8 cellular contexts compared by ENCODE assay signal in the genomic region with DNA sequence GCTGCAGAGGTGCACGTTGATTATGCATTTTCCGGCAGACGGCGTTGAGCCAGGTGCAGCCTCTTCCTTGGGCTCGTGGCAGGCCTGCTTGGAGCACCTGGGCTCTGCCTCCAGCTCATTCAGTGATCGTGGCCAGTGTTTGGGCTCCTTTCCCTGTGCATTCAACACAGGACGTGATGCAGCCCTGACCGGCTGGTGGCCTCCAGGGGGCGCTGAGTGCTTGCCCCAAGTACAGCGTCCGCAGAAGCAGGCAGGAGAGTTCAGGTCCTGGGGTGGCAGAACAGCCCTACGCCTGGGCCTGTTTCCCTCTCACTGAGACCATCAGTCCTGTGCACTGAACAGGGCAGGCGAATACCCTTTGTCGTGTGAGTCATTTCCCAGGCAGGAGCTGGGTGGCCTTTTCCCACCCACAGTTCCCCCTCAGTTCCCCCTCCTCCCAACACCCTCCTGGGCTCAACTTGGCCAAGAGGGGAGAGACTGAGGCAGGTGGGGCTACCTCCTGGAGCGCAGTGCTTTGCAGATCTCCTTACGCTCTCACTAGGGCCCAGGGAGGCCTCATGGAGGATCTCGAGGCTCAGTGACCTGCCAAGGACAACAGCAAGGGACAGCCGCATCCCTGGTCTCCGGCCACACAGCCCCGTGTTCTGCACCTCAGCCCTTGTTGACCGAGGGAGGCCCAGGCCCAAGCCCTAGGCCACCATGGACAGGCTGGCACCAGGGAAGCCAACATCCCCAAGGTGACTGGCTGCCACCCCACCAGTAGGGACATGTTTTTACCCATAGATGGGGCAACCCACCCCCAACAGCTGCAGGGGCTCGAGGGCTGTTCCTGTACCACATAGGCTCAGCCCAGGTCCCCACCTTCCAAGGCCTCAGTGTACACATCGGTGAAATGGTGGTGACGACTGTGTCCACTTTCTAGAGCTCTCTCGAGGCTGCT. TPM values are rescaled to one million over a fixed set of nuclear protein-coding genes. Genes with fewer than 3 reads are reported as not detected.
DNase-seq lines count a peak whose midpoint lies in the region; ATAC-seq and TF ChIP-seq lines count a peak whose summit lies in the region.

No MANE protein-coding gene starts in this region.

- no peaks in the 10 kb centered on the region for H3K36me3 Mint-ChIP-seq in activated CD4-positive, alpha-beta T cell treated with anti-CD3 and anti-CD28 coated beads, Interleukin-2, amount 10 ng/mL, durations not matched to agents 7 days and 5 days (ENCODE audit: low read depth)

- CTCF ChIA-PET in activated CD4-positive, alpha-beta T cell treated with anti-CD3 and anti-CD28 coated beads, Interleukin-2, amount 10 ng/mL, durations not matched to agents 7 days and 5 days (lab: Charles Lee) = interaction anchor here (0.6 to 2.7 kb wide), 14 partner anchors 12 to 365 kb away, joined by 3 to 14 read pairs (median 4); partner anchors contain the start of gene TOR2A

- TF ChIP-seq POLR2A in lower leg skin (IDR thresholded peaks at IDR 0.05) = no peak

- WGBS in lower leg skin, 2 donors = 46 to 56% methylated on average over 22 to 25 of the region's 25 CpGs

- no peaks in the 10 kb centered on the region for H3K27me3 Mint-ChIP-seq in activated CD4-positive, alpha-beta T cell treated with anti-CD3 and anti-CD28 coated beads, Interleukin-2, amount 10 ng/mL, durations not matched to agents 7 days and 5 days

- intact Hi-C loops in lower leg skin (cut with DNase I; ENCODE audit: low total_unique reads) = loop anchor here (5.0 to 10.0 kb wide), 3 partner anchors 83 to 421 kb away; no protein-coding TSS in a partner anchor

- no peaks in the 10 kb centered on the region for H3K4me1 Mint-ChIP-seq in activated CD4-positive, alpha-beta T cell treated with anti-CD3 and anti-CD28 coated beads, Interleukin-2, amount 10 ng/mL, durations not matched to agents 7 days and 5 days

- H3K4me3 ChIP-seq in AG10803 (ENCODE audit: low read length) = no peak overlapping the region
- no peak overlapping the region for H3K4me3 ChIP-seq in coronary artery
- no peak overlapping the region for H3K4me3 ChIP-seq in lower leg skin (ENCODE audit: low read depth, poor library complexity, severe bottlenecking)

- TF ChIP-seq CTCF in AG10803 (conservative IDR thresholded peaks at IDR 0.05; ENCODE audit: low read length) (peak; percentile 85), coronary artery (IDR thresholded peaks at IDR 0.05) (peak; percentile 88), lower leg skin (IDR thresholded peaks at IDR 0.05) (peak in 1 of 3 donors; percentile 82)

- no peak for ATAC-seq in GM21737 (IDR thresholded peaks at IDR 0.05; ENCODE audit: unreplicated experiment)

- DNase-seq in AG10803 (ENCODE audit: low read depth) (peak; percentile 87), HCEC 1CT (peak; percentile 71), NCI-H524 (lab: John Stamatoyannopoulos, UW) (peak; percentile 63 to 85), coronary artery (ENCODE audit: low spot score) (no peak), lower leg skin (ENCODE audit: low spot score in 2 of 2) (peak; percentile 80 to 96)
- DNase-seq in activated CD4-positive, alpha-beta T cell treated with anti-CD3 and anti-CD28 coated beads, Interleukin-2, amount 10 ng/mL, durations not matched to agents 7 days and 5 days = peak; percentile 85
- peak; percentile 71 to 72 for DNase-seq in stimulated activated CD4-positive, alpha-beta T cell treated with anti-CD3 and anti-CD28 coated beads, Interleukin-4, amount 100 ng/mL, for 48 hours (ENCODE audit: low read depth in 2 of 2)

- H3K9me3 Mint-ChIP-seq in activated CD4-positive, alpha-beta T cell treated with anti-CD3 and anti-CD28 coated beads, Interleukin-2, amount 10 ng/mL, durations not matched to agents 7 days and 5 days = no peaks in the 10 kb centered on the region

- H3K27ac ChIP-seq in coronary artery = peak overlapping the region in 1 of 2 donors; percentile 72

- H3K27ac Mint-ChIP-seq in activated CD4-positive, alpha-beta T cell treated with anti-CD3 and anti-CD28 coated beads, Interleukin-2, amount 10 ng/mL, durations not matched to agents 7 days and 5 days = peak overlapping the region; percentile 77

- POLR2A ChIA-PET in activated CD4-positive, alpha-beta T cell treated with anti-CD3 and anti-CD28 coated beads, Interleukin-2, amount 10 ng/mL, durations not matched to agents 7 days and 5 days (lab: Charles Lee) = no interaction called here

- no peak overlapping the region for H3K4me3 Mint-ChIP-seq in activated CD4-positive, alpha-beta T cell treated with anti-CD3 and anti-CD28 coated beads, Interleukin-2, amount 10 ng/mL, durations not matched to agents 7 days and 5 days

RNA-seq across cellular contexts. Expression of gene LRSAM1, which starts 52.9 kb away (rescaled TPM):
- total RNA-seq in activated CD4-positive, alpha-beta T cell treated with anti-CD3 and anti-CD28 coated beads, Interleukin-2, amount 10 ng/mL, durations not matched to agents 7 days and 5 days = 10 to 100 TPM; 13.3 to 13.6 TPM
- total RNA-seq in lower leg skin = 10 to 100 TPM; 37.9 to 47.9 (median 41.9) TPM

RNA-seq across cellular contexts. Expression of gene RPL12, which starts 53.0 kb away (rescaled TPM):
- 1,000 to 10,000 TPM; 1,186 to 1,386 TPM for total RNA-seq in activated CD4-positive, alpha-beta T cell treated with anti-CD3 and anti-CD28 coated beads, Interleukin-2, amount 10 ng/mL, durations not matched to agents 7 days and 5 days
- 1,000 to 10,000 TPM; 2,461 to 2,856 (median 2,671) TPM for total RNA-seq in lower leg skin
